Comparison of ENCODE assay signal across 8 cellular contexts in genomic region chr5:173925449-173926071, GRCh38. TPM values are rescaled to one million over a fixed set of nuclear protein-coding genes. Genes with fewer than 3 reads are reported as not detected.
A peak's percentile ranks its signal among the peaks of the same experiment; 100 is the strongest.
DNase-seq lines count a peak whose midpoint lies in the region; ATAC-seq and TF ChIP-seq lines count a peak whose summit lies in the region.

No MANE protein-coding gene starts in this region.

- peak; percentile 77 for TF ChIP-seq RAD21 in SK-N-SH (IDR thresholded peaks at IDR 0.05; ENCODE audit: low read length)

- POLR2A ChIA-PET in SK-N-SH (lab: Yijun Ruan, JAX), result interaction anchor here (0.7 kb wide), 1 partner anchor 36 kb away, joined by 3 read pairs; no protein-coding TSS in a partner anchor

- peaks cover 5 to 11% of the 10 kb centered on the region in 2 experiments for H3K36me3 ChIP-seq in SK-N-SH (replicated peaks in 1 of 2; ENCODE audit: control insufficient read depth in 1 of 2, insufficient read depth in 2 of 2, low read length in 1 of 2)

- TF ChIP-seq EP300 in SK-N-SH (IDR thresholded peaks at IDR 0.05; ENCODE audit: borderline replicate concordance in 1 of 2, low read depth in 1 of 2, low read length in 1 of 2), result no peak

- H3K9me3 Mint-ChIP-seq in immature natural killer cell, result no peaks in the 10 kb centered on the region

- H3F3A ChIP-seq in SK-N-SH (replicated peaks; ENCODE audit: insufficient read depth), result peaks cover 11% of the 10 kb centered on the region

- peaks cover 6 to 23% of the 10 kb centered on the region in 2 experiments for H3K4me1 ChIP-seq in SK-N-SH (ENCODE audit: control insufficient read depth in 1 of 2, insufficient read depth in 2 of 2, low read depth in 1 of 2, low read length in 1 of 2)

- DNase-seq in A172 (ENCODE audit: low spot score) (peak; percentile 43), GM12865 (ENCODE audit: low read depth) (peak; percentile 72), SK-N-SH (no peak), astrocyte of the hippocampus (ENCODE audit: low read depth, low spot score) (peak; percentile 48), immature natural killer cell (peak; percentile 5 to 25 (median 11)), NCI-H2107 (lab: John Stamatoyannopoulos, UW) (no peak)
- DNase-seq in stimulated activated naive CD4-positive, alpha-beta T cell treated with Interleukin-2 at 50 U/mL for 16 hours (lab: John Stamatoyannopoulos, UW), result peak; percentile 24

- H2AFZ ChIP-seq in SK-N-SH (ENCODE audit: low read depth), result no peak overlapping the region

- no peaks in the 10 kb centered on the region for H3K9me2 ChIP-seq in SK-N-SH

- H3K4me3 Mint-ChIP-seq in immature natural killer cell, result no peak overlapping the region

- no peak overlapping the region for H3K9ac ChIP-seq in SK-N-SH

- H3K27me3 Mint-ChIP-seq in immature natural killer cell (ENCODE audit: low read depth in 3 of 3), result peaks cover 0 to 2% (median 0%) of the 10 kb centered on the region in 3 donors

- no peak overlapping the region for H3K4me3 ChIP-seq in GM12865 (ENCODE audit: low read depth, low read length)
- peak overlapping the region in 1 of 2 experiments; percentile 28; a peak in 1 of 4 replicates for H3K4me3 ChIP-seq in SK-N-SH (ENCODE audit: low read depth in 2 of 2, low read length in 1 of 2)

- H4K20me1 ChIP-seq in SK-N-SH (ENCODE audit: insufficient read depth), result peaks cover 3% of the 10 kb centered on the region; the same call in 1 of the 2 replicates

- H3K27ac ChIP-seq in SK-N-SH (ENCODE audit: low read depth in 2 of 2, low read length in 1 of 2), result no peak overlapping the region

- no peaks in the 10 kb centered on the region for H3K9me3 ChIP-seq in SK-N-SH

- peak overlapping the region in 1 of 6 donors; percentile 6 for H3K27ac Mint-ChIP-seq in immature natural killer cell

- CTCF ChIA-PET in SK-N-SH (lab: Yijun Ruan, JAX), result interaction anchor here (0.6 to 2.9 kb wide), 43 partner anchors 9 to 391 kb away, joined by 3 to 45 read pairs (median 4); partner anchors contain the start of gene CPEB4

- peaks cover 5 to 25% of the 10 kb centered on the region in 2 donors for H3K4me1 Mint-ChIP-seq in immature natural killer cell

- 56% methylated on average over 3 of the region's 3 CpGs for WGBS in SK-N-SH (ENCODE audit: low lambda C conversion rate)

- H3K79me2 ChIP-seq in SK-N-SH (ENCODE audit: insufficient read depth), result peaks cover 76% of the 10 kb centered on the region

- TF ChIP-seq CTCF in GM12865 (IDR thresholded peaks at IDR 0.05; ENCODE audit: insufficient read depth, low read depth, low read length, missing control alignments), result peak; percentile 48
- TF ChIP-seq CTCF in SK-N-SH (IDR thresholded peaks at IDR 0.05), result peak; percentile 67

- ATAC-seq in HG03439 (IDR thresholded peaks at IDR 0.05; ENCODE audit: unreplicated experiment), result no peak

- H3K36me3 Mint-ChIP-seq in immature natural killer cell, result peaks cover 0 to 3% (median 3%) of the 10 kb centered on the region in 3 donors

- H3K27me3 ChIP-seq in SK-N-SH (ENCODE audit: insufficient read depth), result no peaks in the 10 kb centered on the region

- H3K4me2 ChIP-seq in SK-N-SH, result 0 out of 2 replicates have a peak overlapping the region, but pooled peaks have one; percentile 14

TF ChIP-seq in SK-N-SH, 30 proteins besides CTCF, POLR2A, EP300 and RAD21:
- TF ChIP-seq SMC3 (IDR thresholded peaks at IDR 0.05; ENCODE audit: low read depth, low read length) (peak; percentile 53), EZH2phosphoT487 (IDR thresholded peaks at IDR 0.05; ENCODE audit: borderline replicate concordance, low read depth) (no peak)

RNA-seq across cellular contexts. Expression of gene CPEB4, which starts 37.4 kb away (rescaled TPM):
- 24.8 and 25.9 TPM in 2 replicates for total RNA-seq in A172 (2014; rRNA removed; shearing (Covaris generic))
- polyA plus RNA-seq in SK-N-SH (2012; rRNA removed) (6.8 and 9.4 TPM in 2 replicates), immature natural killer cell (1 to 10 TPM in 2 of 3 donors, under 1 TPM in 1; 0.51 to 5.9 (median 3.0) TPM)
- 6.7 and 7.2 TPM in 2 replicates for polyA plus RNA-seq in SK-N-SH (2012; cell fraction: cytosol; rRNA removed)
- 6.8 and 11.4 TPM in 2 replicates for polyA plus RNA-seq in SK-N-SH (2012; cell fraction: nucleus; rRNA removed)

Comparison
In these comparisons a context has a peak if more than half of its experiments do, and no peak if none do; other contexts are left out.
1. DNase-seq: peak in A172 (single experiment), GM12865 (single experiment), astrocyte of the hippocampus (single experiment), immature natural killer cell (3 of 3) and stimulated activated naive CD4-positive, alpha-beta T cell treated with Interleukin-2 at 50 U/mL for 16 hours (single experiment); none in SK-N-SH (single experiment) and NCI-H2107 (single experiment).